ENCODE assay signal across 9 cellular contexts in the genomic region with DNA sequence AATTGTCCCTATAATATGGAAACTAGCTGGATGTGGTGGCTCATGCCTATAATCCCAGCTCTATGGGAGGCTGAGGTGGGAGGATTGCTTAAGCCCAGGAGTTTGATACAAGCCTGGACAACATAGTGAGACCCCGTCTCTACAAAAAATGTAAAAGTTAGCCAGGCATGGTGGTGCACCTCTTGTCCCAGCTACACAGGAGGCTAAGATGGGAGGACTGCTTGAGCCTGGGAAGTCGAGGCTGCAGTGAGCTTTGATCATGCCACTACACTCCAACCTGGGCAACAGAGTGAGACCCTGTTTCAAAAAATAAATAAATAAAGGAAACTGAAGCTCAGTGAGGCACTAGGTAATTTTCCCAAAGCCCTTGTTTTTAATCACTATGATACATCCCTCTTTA.
"Had no signal": no experiment of that assay in that cellular context is flagged by ENCODE, and none has a peak within 500 bp of the region (broad histone marks: within the 10 kb centered on the region; RNA-seq: fewer than 3 reads in every experiment).

No MANE protein-coding gene starts in this region.

- H3K9me3 Mint-ChIP-seq: GM23338, H9, HFFc6 had no signal

- H3K9me3 ChIP-seq: HAP-1 had no signal

- H3K27ac Mint-ChIP-seq: GM23338, H9, HFFc6 had no signal

- H3K4me3 ChIP-seq: GM23248, GM23338, HAP-1 had no signal

- H3K4me3 Mint-ChIP-seq: GM23338, H9, HFFc6 had no signal

- ATAC-seq: GM23338, HCT116 had no signal

- H3K27ac ChIP-seq: GM23248 had no signal

- H3K4me1 Mint-ChIP-seq: GM23338, H9 had no signal

- H3K4me1 ChIP-seq: HAP-1 had no signal

- DNase-seq: GM23248, GOT3, H7, H9, HCEC 1CT, HFFc6 had no signal
